In genomic region chr12:77685112-77685511, GRCh38 we compare ENCODE assay signal across 8 cellular contexts.
DNase-seq lines count a peak whose midpoint lies in the region; ATAC-seq, FAIRE-seq and TF ChIP-seq lines count a peak whose summit lies in the region.

No MANE protein-coding gene starts in this region.

- H3K9me3 ChIP-seq in thoracic aorta: no peaks in the 10 kb centered on the region

- peak; percentile 99 for FAIRE-seq in islet of Langerhans (lab: Jason Lieb, UNC)

- H3K36me3 ChIP-seq in thoracic aorta: no peaks in the 10 kb centered on the region

- ATAC-seq in GM19463 (IDR thresholded peaks at IDR 0.05; ENCODE audit: unreplicated experiment) (peak; percentile 70), thoracic aorta (ENCODE audit: insufficient number of reproducible peaks, low FRiP score, low read depth) (no peak)

- in situ Hi-C loops in T47D (cut with HindIII; ENCODE audit: low pct_unique_long_range_greater_than_20kb, low sequenced_read_pairs): no loop called here

- no peak overlapping the region for H3K27ac ChIP-seq in thoracic aorta

- TF ChIP-seq CTCF in thoracic aorta (IDR thresholded peaks at IDR 0.05): peak; percentile 30

- H3K4me1 ChIP-seq in thoracic aorta (ENCODE audit: control insufficient read depth in 1 of 2, low read depth in 2 of 2): no peaks in the 10 kb centered on the region

- DNase-seq in DMS79 (lab: John Stamatoyannopoulos, UW) (peak; percentile 21), HS-5 (ENCODE audit: low read depth) (peak; percentile 42), NCI-H748 treated with DMSO at 0.1 percent for 48 hours (lab: John Stamatoyannopoulos, UW) (peak; percentile 70), T47D (ENCODE audit: low read depth in 1 of 2, low spot score in 1 of 2) (peak; percentile 21 to 89), thoracic aorta (ENCODE audit: low spot score) (no peak), activated gamma-delta T cell treated with Interleukin-2 at 50 U/mL for 16 hours (no peak)

- H3K27me3 ChIP-seq in thoracic aorta (replicated peaks; ENCODE audit: insufficient read depth): no peaks in the 10 kb centered on the region

- H3K4me3 ChIP-seq in thoracic aorta: peak overlapping the region; percentile 13

Comparison
In these comparisons a context has a peak if more than half of its experiments do, and no peak if none do; other contexts are left out.
1. DNase-seq: peak in DMS79 (single experiment), HS-5 (single experiment), NCI-H748 treated with DMSO at 0.1 percent for 48 hours (single experiment) and T47D (2 of 2); none in thoracic aorta (single experiment) and activated gamma-delta T cell treated with Interleukin-2 at 50 U/mL for 16 hours (single experiment).